In the genomic region with DNA sequence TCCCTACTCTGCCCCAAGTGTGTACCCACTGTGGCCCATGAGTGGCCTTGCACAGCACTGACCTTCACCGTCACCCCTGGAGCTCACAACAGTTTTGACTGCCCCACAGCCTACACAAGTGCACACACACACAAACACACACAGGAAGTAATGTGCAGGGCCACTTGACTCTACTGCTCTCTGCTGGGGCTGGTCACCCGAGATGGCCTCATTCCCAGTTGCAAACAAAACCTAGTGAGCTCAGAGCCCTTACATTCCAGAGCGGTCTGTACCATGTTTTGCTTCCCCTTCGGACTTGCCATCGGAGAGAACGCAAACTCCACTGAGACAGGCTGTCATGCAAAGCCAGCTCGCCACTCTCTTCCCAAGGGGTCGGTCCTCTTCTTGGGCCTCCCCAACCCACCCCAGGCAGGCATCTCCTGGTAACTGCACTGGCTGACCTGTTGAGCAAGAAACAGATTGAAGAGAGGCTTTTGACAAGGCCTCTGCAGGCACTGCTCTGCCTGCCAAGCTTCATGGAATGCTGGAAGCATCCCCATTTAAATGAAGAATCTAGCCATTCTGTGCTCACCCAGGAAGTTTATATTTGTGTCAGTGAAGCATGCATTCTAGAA, we compare ENCODE assay signal across 18 cellular contexts.
A peak's percentile ranks its signal among the peaks of the same experiment; 100 is the strongest.
DNase-seq lines count a peak whose midpoint lies in the region; ATAC-seq and TF ChIP-seq lines count a peak whose summit lies in the region.
"Had no signal": no experiment of that assay in that cellular context is flagged by ENCODE, and none has a peak within 500 bp of the region (broad histone marks: within the 10 kb centered on the region; RNA-seq: fewer than 3 reads in every experiment).

No MANE protein-coding gene starts in this region.

- intact Hi-C loops in left ventricle myocardium inferior (cut with micrococcal nuclease), result no loop called here
- intact Hi-C loops in mucosa of descending colon (cut with DNase I, micrococcal nuclease), result no loop called here
- intact Hi-C loops in tibial artery (cut with DNase I; ENCODE audit: low total_unique reads), result no loop called here

- H3K36me3 ChIP-seq in left ventricle myocardium inferior (no peaks in the 10 kb centered on the region), mucosa of descending colon (ENCODE audit: low read depth) (no peaks in the 10 kb centered on the region), tibial artery (no peaks in the 10 kb centered on the region)
- H3K36me3 ChIP-seq: colonic mucosa, HAP-1, WERI-Rb-1 had no signal

- H3K9me3 ChIP-seq in left ventricle myocardium inferior (replicated peaks), result no peaks in the 10 kb centered on the region
- H3K9me3 ChIP-seq in mucosa of descending colon, result no peaks in the 10 kb centered on the region
- no peaks in the 10 kb centered on the region for H3K9me3 ChIP-seq in tibial artery
- H3K9me3 ChIP-seq: colonic mucosa, HAP-1 had no signal

- ATAC-seq in mucosa of descending colon (peak; percentile 23), HG02852 (IDR thresholded peaks at IDR 0.05; ENCODE audit: unreplicated experiment) (no peak)

- DNase-seq in astrocyte of the hippocampus (ENCODE audit: low read depth, low spot score), result peak; percentile 23
- DNase-seq in left ventricle myocardium inferior, result no peak
- no peak for DNase-seq in mucosa of descending colon
- no peak for DNase-seq in tibial artery
- no peak for DNase-seq in islet precursor cell
- DNase-seq in HCEC 1CT, result no peak
- DNase-seq: activated CD8-positive, alpha-beta memory T cell treated with anti-CD3 and anti-CD28 coated beads, Interleukin-2, amount 50 U/mL, for 4 hours; activated naive CD8-positive, alpha-beta T cell treated with anti-CD3 and anti-CD28 coated beads for 36 hours; CD4-positive, alpha-beta T cell; colonic mucosa; GDM1; KBM-7; NCI-H146; NCI-H526 treated with DMSO at 0.1 percent for 48 hours; stimulated activated CD4-positive, alpha-beta T cell treated with anti-CD3 and anti-CD28 coated beads, Interleukin-12 subunit alpha, Interleukin-12 subunit beta, amount 100 ng/mL, for 4 hours; WERI-Rb-1 had no signal

- H3K4me1 ChIP-seq in left ventricle myocardium inferior, result peaks cover 18% of the 10 kb centered on the region
- peaks cover 3% of the 10 kb centered on the region for H3K4me1 ChIP-seq in mucosa of descending colon (ENCODE audit: low read depth)
- H3K4me1 ChIP-seq in tibial artery, result peaks cover 0 to 24% (median 13%) of the 10 kb centered on the region in 4 donors
- H3K4me1 ChIP-seq: HAP-1 had no signal

- H3K27ac ChIP-seq in left ventricle myocardium inferior (replicated peaks) (peak overlapping the region; percentile 19), tibial artery (peak overlapping the region; percentile 31 to 37)
- H3K27ac ChIP-seq: colonic mucosa, WERI-Rb-1 had no signal

- no peak overlapping the region for H3K4me3 ChIP-seq in left ventricle myocardium inferior
- H3K4me3 ChIP-seq in mucosa of descending colon, result no peak overlapping the region
- H3K4me3 ChIP-seq in tibial artery, result no peak overlapping the region
- H3K4me3 ChIP-seq: colonic mucosa, HAP-1 had no signal

- H3K27me3 ChIP-seq in left ventricle myocardium inferior (ENCODE audit: low read depth), result peaks cover 34% of the 10 kb centered on the region
- peaks cover 0 to 11% of the 10 kb centered on the region in 2 donors for H3K27me3 ChIP-seq in tibial artery
- H3K27me3 ChIP-seq: colonic mucosa had no signal

- TF ChIP-seq CTCF in left ventricle myocardium inferior (IDR thresholded peaks at IDR 0.05; ENCODE audit: borderline replicate concordance), result no peak
- TF ChIP-seq CTCF in mucosa of descending colon (IDR thresholded peaks at IDR 0.05), result no peak
- no peak for TF ChIP-seq CTCF in tibial artery (IDR thresholded peaks at IDR 0.05)
